Comparison of ENCODE assay signal across 1 cellular context in the genomic region with DNA sequence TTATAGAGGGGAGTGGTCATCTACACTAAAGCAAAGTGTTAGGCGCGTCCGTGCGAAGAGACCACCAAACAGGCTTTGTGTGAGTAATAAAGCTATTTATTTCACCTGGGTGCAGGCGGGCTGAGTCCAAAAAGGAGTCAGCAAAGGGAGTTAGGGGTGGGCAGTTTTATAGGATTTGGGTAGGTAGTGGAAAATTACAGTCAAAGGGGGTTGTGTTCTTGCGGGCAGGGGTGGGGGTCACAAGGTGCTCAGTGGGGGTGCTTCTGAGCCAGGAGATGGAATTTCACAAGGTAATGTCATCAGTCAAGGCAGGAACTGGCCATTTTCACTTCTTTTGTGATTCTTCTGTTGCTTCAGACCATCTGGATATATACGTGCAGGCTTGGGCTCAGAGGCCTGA.
TF ChIP-seq lines count a peak whose summit lies in the region.

No MANE protein-coding gene starts in this region.

TF ChIP-seq in HepG2, 621 proteins besides CTCF, POLR2A, EP300 and RAD21:
- TF ChIP-seq, protein P1, sequence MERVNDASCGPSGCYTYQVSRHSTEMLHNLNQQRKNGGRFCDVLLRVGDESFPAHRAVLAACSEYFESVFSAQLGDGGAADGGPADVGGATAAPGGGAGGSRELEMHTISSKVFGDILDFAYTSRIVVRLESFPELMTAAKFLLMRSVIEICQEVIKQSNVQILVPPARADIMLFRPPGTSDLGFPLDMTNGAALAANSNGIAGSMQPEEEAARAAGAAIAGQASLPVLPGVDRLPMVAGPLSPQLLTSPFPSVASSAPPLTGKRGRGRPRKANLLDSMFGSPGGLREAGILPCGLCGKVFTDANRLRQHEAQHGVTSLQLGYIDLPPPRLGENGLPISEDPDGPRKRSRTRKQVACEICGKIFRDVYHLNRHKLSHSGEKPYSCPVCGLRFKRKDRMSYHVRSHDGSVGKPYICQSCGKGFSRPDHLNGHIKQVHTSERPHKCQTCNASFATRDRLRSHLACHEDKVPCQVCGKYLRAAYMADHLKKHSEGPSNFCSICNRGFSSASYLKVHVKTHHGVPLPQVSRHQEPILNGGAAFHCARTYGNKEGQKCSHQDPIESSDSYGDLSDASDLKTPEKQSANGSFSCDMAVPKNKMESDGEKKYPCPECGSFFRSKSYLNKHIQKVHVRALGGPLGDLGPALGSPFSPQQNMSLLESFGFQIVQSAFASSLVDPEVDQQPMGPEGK (CRISPR knock-in tag; IDR thresholded peaks at IDR 0.05), result peak; percentile 32; the same call in 1 of the 2 replicates
- TF ChIP-seq SIN3A (IDR thresholded peaks at IDR 0.05; ENCODE audit: borderline replicate concordance, low read depth, low read length) (0 out of 2 replicates have a peak, but pooled peaks have one; percentile 14), ZNF512B (CRISPR knock-in tag; IDR thresholded peaks at IDR 0.05; ENCODE audit: borderline replicate concordance) (no peak)
- TF ChIP-seq, protein P2, sequence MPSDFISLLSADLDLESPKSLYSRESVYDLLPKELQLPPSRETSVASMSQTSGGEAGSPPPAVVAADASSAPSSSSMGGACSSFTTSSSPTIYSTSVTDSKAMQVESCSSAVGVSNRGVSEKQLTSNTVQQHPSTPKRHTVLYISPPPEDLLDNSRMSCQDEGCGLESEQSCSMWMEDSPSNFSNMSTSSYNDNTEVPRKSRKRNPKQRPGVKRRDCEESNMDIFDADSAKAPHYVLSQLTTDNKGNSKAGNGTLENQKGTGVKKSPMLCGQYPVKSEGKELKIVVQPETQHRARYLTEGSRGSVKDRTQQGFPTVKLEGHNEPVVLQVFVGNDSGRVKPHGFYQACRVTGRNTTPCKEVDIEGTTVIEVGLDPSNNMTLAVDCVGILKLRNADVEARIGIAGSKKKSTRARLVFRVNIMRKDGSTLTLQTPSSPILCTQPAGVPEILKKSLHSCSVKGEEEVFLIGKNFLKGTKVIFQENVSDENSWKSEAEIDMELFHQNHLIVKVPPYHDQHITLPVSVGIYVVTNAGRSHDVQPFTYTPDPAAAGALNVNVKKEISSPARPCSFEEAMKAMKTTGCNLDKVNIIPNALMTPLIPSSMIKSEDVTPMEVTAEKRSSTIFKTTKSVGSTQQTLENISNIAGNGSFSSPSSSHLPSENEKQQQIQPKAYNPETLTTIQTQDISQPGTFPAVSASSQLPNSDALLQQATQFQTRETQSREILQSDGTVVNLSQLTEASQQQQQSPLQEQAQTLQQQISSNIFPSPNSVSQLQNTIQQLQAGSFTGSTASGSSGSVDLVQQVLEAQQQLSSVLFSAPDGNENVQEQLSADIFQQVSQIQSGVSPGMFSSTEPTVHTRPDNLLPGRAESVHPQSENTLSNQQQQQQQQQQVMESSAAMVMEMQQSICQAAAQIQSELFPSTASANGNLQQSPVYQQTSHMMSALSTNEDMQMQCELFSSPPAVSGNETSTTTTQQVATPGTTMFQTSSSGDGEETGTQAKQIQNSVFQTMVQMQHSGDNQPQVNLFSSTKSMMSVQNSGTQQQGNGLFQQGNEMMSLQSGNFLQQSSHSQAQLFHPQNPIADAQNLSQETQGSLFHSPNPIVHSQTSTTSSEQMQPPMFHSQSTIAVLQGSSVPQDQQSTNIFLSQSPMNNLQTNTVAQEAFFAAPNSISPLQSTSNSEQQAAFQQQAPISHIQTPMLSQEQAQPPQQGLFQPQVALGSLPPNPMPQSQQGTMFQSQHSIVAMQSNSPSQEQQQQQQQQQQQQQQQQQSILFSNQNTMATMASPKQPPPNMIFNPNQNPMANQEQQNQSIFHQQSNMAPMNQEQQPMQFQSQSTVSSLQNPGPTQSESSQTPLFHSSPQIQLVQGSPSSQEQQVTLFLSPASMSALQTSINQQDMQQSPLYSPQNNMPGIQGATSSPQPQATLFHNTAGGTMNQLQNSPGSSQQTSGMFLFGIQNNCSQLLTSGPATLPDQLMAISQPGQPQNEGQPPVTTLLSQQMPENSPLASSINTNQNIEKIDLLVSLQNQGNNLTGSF (CRISPR knock-in tag; IDR thresholded peaks at IDR 0.05), result no peak
